Comparison of ENCODE assay signal across 8 cellular contexts in the genomic region with DNA sequence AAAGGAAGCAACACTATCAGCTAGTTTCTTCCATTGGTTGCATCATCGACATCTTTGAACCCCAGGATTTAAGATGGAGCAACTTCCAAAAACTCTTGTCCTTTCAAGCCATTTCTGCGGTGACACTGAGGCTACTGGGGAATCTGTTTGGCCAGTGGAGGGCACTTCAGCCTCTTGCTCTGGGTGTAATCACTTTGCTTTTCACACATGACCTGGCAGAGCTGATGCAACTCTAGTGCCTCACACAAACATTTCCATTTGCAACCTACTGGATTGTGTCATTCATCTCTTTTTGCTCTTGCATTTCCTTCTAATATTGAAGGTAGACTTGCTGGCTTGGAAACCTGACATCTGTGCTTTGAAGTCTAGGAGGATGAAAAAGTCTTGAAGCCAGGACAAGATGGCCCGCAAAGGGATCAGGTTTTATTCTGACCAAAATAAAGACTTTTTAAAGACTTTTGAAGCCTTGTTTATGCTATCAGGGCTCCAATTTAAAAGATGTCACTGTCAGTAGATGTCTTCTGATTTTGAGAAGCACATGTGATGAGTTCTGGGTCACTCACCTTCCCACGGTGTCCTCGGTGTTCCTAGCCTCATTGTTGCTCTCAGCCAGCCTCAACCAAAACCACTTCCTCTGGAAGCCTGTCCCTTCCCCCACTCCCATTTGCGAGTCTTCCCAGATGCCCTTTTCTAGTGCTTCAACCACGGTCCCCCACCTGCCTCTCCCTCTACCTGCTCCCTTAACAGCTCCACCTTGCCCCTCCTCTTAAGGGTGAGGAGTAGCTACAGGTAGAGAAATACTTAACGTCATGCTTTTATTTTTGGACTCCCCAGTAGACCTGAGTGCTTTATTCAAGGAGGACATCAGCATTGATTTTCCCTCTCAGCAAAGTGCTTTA.
DNase-seq lines count a peak whose midpoint lies in the region; TF ChIP-seq lines count a peak whose summit lies in the region.

No MANE protein-coding gene starts in this region.

- H3K4me1 ChIP-seq in GM23248 (ENCODE audit: insufficient read depth) (peaks cover 9% of the 10 kb centered on the region), transverse colon (peaks cover 0 to 7% (median 2%) of the 10 kb centered on the region in 4 donors)

- H3K27ac ChIP-seq in GM23248 (peak overlapping the region; percentile 22; the same call in 1 of the 2 replicates), transverse colon (no peak overlapping the region), RWPE1 (no peak overlapping the region)

- H3K9ac ChIP-seq in GM23248: no peak overlapping the region

- 69 to 72% methylated on average over 8 of the region's 8 CpGs for WGBS in GM23248 (ENCODE audit: low coverage in 1 of 2, low lambda C conversion rate in 2 of 2, missing lambda C conversion rate in 2 of 2), 2 experiments
- WGBS in transverse colon (ENCODE audit: low coverage in 1 of 2), 2 donors: 62 to 79% methylated on average over 4 to 8 of the region's 8 CpGs

- no peaks in the 10 kb centered on the region for H4K20me1 ChIP-seq in GM23248 (ENCODE audit: insufficient read depth)

- H3K36me3 ChIP-seq in GM23248 (ENCODE audit: low read depth) (no peaks in the 10 kb centered on the region), transverse colon (no peaks in the 10 kb centered on the region)

- H3K4me3 ChIP-seq in GM23248 (no peak overlapping the region), astrocyte of the cerebellum (ENCODE audit: low read depth, low read length) (no peak overlapping the region), transverse colon (no peak overlapping the region)

- H3K27me3 ChIP-seq in GM23248 (replicated peaks; ENCODE audit: insufficient read depth): no peaks in the 10 kb centered on the region
- no peaks in the 10 kb centered on the region for H3K27me3 ChIP-seq in transverse colon

- no peak for TF ChIP-seq EP300 in transverse colon (IDR thresholded peaks at IDR 0.05; ENCODE audit: low read depth)

- no peaks in the 10 kb centered on the region for H3F3A ChIP-seq in GM23248 (ENCODE audit: insufficient read depth)

- in situ Hi-C loops in GM23248 (cut with MboI) (loop anchor here (10.0 to 25.0 kb wide), 2 partner anchors 123 to 255 kb away; no protein-coding TSS in a partner anchor), astrocyte of the cerebellum (cut with HindIII; ENCODE audit: low sequenced_read_pairs) (no loop called here), transverse colon (cut with MboI; ENCODE audit: low pct_ligation_motif_present in 1 of 4, low pct_unique_long_range_greater_than_20kb in 1 of 4, low sequenced_read_pairs in 3 of 4) (loop anchor here in 1 of 4 donors (25.0 kb wide), 1 partner anchor 630 kb away; a partner anchor contains a TSS), GM13977 (cut with MboI; ENCODE audit: low pct_unique_long_range_greater_than_20kb, low sequenced_read_pairs, unreplicated experiment) (no loop called here)

- DNase-seq in DMS153 treated with DMSO at 0.1 percent for 48 hours (lab: John Stamatoyannopoulos, UW; ENCODE audit: unreplicated experiment) (peak; percentile 53), GM23248 (peak; percentile 92), NCI-H2081 (lab: John Stamatoyannopoulos, UW) (peak; percentile 31 to 61), astrocyte of the cerebellum (ENCODE audit: low read depth) (peak; percentile 39), inferior parietal cortex (ENCODE audit: extremely low spot score) (peak; percentile 75), transverse colon (peak; percentile 18), RWPE1 (ENCODE audit: low spot score) (no peak), GM13977 (ENCODE audit: low spot score) (no peak)

- intact Hi-C loops in transverse colon (cut with DNase I; ENCODE audit: low total_unique reads): loop anchor here (10.0 kb wide), 1 partner anchor 113 kb away; no protein-coding TSS in a partner anchor

- H3K9me2 ChIP-seq in GM23248 (ENCODE audit: insufficient read depth): no peaks in the 10 kb centered on the region

- no peaks in the 10 kb centered on the region for H3K79me2 ChIP-seq in GM23248 (ENCODE audit: insufficient read depth)

- POLR2A ChIA-PET in RWPE1 (lab: Yijun Ruan, JAX; ENCODE audit: low non-redundant PET): no interaction called here

- no peak for TF ChIP-seq POLR2A in transverse colon (IDR thresholded peaks at IDR 0.05)

- H2AFZ ChIP-seq in GM23248: peak overlapping the region; percentile 56

- H3K9me3 ChIP-seq in GM23248 (ENCODE audit: low read depth) (peaks cover 3% of the 10 kb centered on the region), transverse colon (no peaks in the 10 kb centered on the region)

- TF ChIP-seq CTCF in astrocyte of the cerebellum (IDR thresholded peaks at IDR 0.05; ENCODE audit: low read depth, low read length, missing control alignments) (peak; percentile 64), transverse colon (IDR thresholded peaks at IDR 0.05) (peak; percentile 25 to 44 (median 34)), RWPE1 (conservative IDR thresholded peaks at IDR 0.05; ENCODE audit: low read depth) (no peak), GM13977 (IDR thresholded peaks at IDR 0.05; ENCODE audit: extremely low read depth, insufficient read depth, missing control alignments) (no peak)

- CTCF ChIA-PET in RWPE1 (lab: Yijun Ruan, JAX): interaction anchor here (1.1 to 1.5 kb wide), 2 partner anchors 10 kb away, joined by 8 to 10 read pairs; no protein-coding TSS in a partner anchor

- no peak overlapping the region for H3K4me2 ChIP-seq in GM23248 (ENCODE audit: unreplicated experiment)

Comparison
In these comparisons a context has a peak if more than half of its experiments do, and no peak if none do; other contexts are left out.
1. DNase-seq: peak in DMS153 treated with DMSO at 0.1 percent for 48 hours (single experiment), GM23248 (single experiment), NCI-H2081 (2 of 2), astrocyte of the cerebellum (single experiment), inferior parietal cortex (single experiment) and transverse colon (single experiment); none in RWPE1 (single experiment) and GM13977 (single experiment).
2. CTCF ChIP-seq: peak in astrocyte of the cerebellum (single experiment) and transverse colon (5 of 5); none in RWPE1 (single experiment) and GM13977 (single experiment).